1 cellular context compared by ENCODE assay signal in the genomic region with DNA sequence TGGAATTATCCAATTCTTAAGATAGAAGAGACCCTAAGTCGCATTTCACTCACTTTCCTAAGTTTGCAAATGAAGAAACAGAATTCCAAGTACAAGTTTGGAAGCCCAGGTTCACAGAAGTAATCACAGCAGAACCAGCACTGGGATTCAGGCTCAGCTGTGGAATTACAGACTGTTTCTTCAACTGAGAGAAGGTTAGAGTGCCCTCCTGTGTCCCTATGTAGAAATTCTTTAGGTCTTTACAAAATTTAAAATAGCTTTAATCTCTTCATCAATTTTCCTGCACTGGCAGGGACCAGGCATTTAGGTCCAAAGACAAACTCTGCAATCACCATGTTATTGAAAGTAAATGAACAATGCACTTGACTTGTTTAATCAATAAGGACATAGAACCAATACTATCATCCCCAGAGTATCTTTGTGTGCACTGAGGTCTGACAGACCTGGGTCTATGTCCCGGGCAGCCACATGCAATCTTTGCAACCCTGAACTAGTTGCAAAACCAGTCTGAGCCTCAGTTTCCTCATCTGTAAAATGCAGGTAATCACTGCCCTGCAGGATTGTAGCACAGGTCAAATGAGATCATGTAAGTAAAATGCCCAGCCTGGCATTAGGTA.
A peak's percentile ranks its signal among the peaks of the same experiment; 100 is the strongest.
TF ChIP-seq lines count a peak whose summit lies in the region.

No MANE protein-coding gene starts in this region.

TF ChIP-seq in GM12878, 131 proteins besides CTCF, POLR2A, EP300 and RAD21 (continued from another document):
- TF ChIP-seq, protein P1, sequence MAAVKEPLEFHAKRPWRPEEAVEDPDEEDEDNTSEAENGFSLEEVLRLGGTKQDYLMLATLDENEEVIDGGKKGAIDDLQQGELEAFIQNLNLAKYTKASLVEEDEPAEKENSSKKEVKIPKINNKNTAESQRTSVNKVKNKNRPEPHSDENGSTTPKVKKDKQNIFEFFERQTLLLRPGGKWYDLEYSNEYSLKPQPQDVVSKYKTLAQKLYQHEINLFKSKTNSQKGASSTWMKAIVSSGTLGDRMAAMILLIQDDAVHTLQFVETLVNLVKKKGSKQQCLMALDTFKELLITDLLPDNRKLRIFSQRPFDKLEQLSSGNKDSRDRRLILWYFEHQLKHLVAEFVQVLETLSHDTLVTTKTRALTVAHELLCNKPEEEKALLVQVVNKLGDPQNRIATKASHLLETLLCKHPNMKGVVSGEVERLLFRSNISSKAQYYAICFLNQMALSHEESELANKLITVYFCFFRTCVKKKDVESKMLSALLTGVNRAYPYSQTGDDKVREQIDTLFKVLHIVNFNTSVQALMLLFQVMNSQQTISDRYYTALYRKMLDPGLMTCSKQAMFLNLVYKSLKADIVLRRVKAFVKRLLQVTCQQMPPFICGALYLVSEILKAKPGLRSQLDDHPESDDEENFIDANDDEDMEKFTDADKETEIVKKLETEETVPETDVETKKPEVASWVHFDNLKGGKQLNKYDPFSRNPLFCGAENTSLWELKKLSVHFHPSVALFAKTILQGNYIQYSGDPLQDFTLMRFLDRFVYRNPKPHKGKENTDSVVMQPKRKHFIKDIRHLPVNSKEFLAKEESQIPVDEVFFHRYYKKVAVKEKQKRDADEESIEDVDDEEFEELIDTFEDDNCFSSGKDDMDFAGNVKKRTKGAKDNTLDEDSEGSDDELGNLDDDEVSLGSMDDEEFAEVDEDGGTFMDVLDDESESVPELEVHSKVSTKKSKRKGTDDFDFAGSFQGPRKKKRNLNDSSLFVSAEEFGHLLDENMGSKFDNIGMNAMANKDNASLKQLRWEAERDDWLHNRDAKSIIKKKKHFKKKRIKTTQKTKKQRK (IDR thresholded peaks at IDR 0.05; ENCODE audit: low read depth, low read length), result no peak
- no peak for TF ChIP-seq CREM (IDR thresholded peaks at IDR 0.05; ENCODE audit: low read depth)
- TF ChIP-seq SIX5 (IDR thresholded peaks at IDR 0.05; ENCODE audit: low read depth, low read length, severe bottlenecking), result no peak
- no peak for TF ChIP-seq FOXM1 (IDR thresholded peaks at IDR 0.05; ENCODE audit: low read depth, low read length)
- no peak for TF ChIP-seq BRCA1 (IDR thresholded peaks at IDR 0.05; ENCODE audit: low read depth, low read length)
- peak; percentile 47; the same call in 1 of the 2 replicates for TF ChIP-seq SMC3 (IDR thresholded peaks at IDR 0.05; ENCODE audit: borderline replicate concordance, low read length)
